Comparison of ENCODE assay signal across 2 cellular contexts in the genomic region with DNA sequence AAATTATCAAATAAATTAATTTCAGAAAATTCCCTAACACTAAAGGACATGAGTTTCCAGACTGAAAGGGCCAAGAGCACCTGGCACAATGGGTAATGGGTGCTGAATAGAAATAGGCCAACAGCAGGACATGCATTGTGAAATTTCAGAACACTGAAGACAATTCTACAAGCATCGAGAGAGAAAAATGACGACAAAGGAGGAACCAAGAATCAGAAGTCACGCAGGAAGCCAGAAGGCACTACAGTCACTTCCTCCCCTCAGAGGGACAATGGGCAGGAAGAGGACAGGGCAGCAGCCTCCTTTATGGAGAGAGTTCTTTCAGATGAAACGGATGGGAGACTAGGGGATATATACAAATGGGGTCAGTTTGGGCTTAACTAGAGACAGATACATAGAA.
TF ChIP-seq lines count a peak whose summit lies in the region.

No MANE protein-coding gene starts in this region.

TF ChIP-seq in WTC11, 78 proteins besides CTCF, POLR2A, EP300 and RAD21 (continued from another document):
- TF ChIP-seq, protein P1, sequence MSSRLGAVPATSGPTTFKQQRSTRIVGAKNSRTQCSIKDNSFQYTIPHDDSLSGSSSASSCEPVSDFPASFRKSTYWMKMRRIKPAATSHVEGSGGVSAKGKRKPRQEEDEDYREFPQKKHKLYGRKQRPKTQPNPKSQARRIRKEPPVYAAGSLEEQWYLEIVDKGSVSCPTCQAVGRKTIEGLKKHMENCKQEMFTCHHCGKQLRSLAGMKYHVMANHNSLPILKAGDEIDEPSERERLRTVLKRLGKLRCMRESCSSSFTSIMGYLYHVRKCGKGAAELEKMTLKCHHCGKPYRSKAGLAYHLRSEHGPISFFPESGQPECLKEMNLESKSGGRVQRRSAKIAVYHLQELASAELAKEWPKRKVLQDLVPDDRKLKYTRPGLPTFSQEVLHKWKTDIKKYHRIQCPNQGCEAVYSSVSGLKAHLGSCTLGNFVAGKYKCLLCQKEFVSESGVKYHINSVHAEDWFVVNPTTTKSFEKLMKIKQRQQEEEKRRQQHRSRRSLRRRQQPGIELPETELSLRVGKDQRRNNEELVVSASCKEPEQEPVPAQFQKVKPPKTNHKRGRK (CRISPR knock-in tag; IDR thresholded peaks at IDR 0.05; ENCODE audit: borderline replicate concordance): no peak
- TF ChIP-seq MYBL2 (CRISPR knock-in tag; IDR thresholded peaks at IDR 0.05) (no peak), SMAD3 (CRISPR knock-in tag; IDR thresholded peaks at IDR 0.05; ENCODE audit: borderline replicate concordance) (no peak), TCF7 (CRISPR knock-in tag; IDR thresholded peaks at IDR 0.05; ENCODE audit: low read depth) (no peak), ZNF416 (CRISPR knock-in tag; IDR thresholded peaks at IDR 0.05) (no peak), ZBTB21 (CRISPR knock-in tag; IDR thresholded peaks at IDR 0.05; ENCODE audit: borderline replicate concordance) (no peak), GABPB1 (CRISPR knock-in tag; IDR thresholded peaks at IDR 0.05) (no peak), ZNF423 (CRISPR knock-in tag; IDR thresholded peaks at IDR 0.05) (no peak)
- TF ChIP-seq, protein P2, sequence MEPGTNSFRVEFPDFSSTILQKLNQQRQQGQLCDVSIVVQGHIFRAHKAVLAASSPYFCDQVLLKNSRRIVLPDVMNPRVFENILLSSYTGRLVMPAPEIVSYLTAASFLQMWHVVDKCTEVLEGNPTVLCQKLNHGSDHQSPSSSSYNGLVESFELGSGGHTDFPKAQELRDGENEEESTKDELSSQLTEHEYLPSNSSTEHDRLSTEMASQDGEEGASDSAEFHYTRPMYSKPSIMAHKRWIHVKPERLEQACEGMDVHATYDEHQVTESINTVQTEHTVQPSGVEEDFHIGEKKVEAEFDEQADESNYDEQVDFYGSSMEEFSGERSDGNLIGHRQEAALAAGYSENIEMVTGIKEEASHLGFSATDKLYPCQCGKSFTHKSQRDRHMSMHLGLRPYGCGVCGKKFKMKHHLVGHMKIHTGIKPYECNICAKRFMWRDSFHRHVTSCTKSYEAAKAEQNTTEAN (CRISPR knock-in tag; IDR thresholded peaks at IDR 0.05): no peak
- TF ChIP-seq, protein P3, sequence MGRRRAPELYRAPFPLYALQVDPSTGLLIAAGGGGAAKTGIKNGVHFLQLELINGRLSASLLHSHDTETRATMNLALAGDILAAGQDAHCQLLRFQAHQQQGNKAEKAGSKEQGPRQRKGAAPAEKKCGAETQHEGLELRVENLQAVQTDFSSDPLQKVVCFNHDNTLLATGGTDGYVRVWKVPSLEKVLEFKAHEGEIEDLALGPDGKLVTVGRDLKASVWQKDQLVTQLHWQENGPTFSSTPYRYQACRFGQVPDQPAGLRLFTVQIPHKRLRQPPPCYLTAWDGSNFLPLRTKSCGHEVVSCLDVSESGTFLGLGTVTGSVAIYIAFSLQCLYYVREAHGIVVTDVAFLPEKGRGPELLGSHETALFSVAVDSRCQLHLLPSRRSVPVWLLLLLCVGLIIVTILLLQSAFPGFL (CRISPR knock-in tag; IDR thresholded peaks at IDR 0.05; ENCODE audit: borderline replicate concordance): no peak
- TF ChIP-seq, protein P4, sequence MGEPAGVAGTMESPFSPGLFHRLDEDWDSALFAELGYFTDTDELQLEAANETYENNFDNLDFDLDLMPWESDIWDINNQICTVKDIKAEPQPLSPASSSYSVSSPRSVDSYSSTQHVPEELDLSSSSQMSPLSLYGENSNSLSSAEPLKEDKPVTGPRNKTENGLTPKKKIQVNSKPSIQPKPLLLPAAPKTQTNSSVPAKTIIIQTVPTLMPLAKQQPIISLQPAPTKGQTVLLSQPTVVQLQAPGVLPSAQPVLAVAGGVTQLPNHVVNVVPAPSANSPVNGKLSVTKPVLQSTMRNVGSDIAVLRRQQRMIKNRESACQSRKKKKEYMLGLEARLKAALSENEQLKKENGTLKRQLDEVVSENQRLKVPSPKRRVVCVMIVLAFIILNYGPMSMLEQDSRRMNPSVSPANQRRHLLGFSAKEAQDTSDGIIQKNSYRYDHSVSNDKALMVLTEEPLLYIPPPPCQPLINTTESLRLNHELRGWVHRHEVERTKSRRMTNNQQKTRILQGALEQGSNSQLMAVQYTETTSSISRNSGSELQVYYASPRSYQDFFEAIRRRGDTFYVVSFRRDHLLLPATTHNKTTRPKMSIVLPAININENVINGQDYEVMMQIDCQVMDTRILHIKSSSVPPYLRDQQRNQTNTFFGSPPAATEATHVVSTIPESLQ (CRISPR knock-in tag; IDR thresholded peaks at IDR 0.05): no peak

TF ChIP-seq in SK-N-SH treated with all-trans-retinoic acid at 6 μM for 48 hours, 23 proteins besides CTCF, POLR2A, EP300 and RAD21 (continued from another document):
- TF ChIP-seq, protein P5, sequence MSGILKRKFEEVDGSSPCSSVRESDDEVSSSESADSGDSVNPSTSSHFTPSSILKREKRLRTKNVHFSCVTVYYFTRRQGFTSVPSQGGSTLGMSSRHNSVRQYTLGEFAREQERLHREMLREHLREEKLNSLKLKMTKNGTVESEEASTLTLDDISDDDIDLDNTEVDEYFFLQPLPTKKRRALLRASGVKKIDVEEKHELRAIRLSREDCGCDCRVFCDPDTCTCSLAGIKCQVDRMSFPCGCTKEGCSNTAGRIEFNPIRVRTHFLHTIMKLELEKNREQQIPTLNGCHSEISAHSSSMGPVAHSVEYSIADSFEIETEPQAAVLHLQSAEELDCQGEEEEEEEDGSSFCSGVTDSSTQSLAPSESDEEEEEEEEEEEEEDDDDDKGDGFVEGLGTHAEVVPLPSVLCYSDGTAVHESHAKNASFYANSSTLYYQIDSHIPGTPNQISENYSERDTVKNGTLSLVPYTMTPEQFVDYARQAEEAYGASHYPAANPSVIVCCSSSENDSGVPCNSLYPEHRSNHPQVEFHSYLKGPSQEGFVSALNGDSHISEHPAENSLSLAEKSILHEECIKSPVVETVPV (CRISPR knock-in tag; IDR thresholded peaks at IDR 0.05): no peak
- TF ChIP-seq GLIS3 (CRISPR knock-in tag; IDR thresholded peaks at IDR 0.05) (no peak), BACH2 (CRISPR knock-in tag; IDR thresholded peaks at IDR 0.05; ENCODE audit: borderline replicate concordance) (no peak), TCF4 (CRISPR knock-in tag; IDR thresholded peaks at IDR 0.05; ENCODE audit: borderline replicate concordance) (no peak), ZNF565 (CRISPR knock-in tag; conservative IDR thresholded peaks at IDR 0.05; ENCODE audit: low read depth) (no peak), PPARA (CRISPR knock-in tag; IDR thresholded peaks at IDR 0.05; ENCODE audit: borderline replicate concordance) (no peak), SNAI2 (CRISPR knock-in tag; IDR thresholded peaks at IDR 0.05) (no peak), OSR1 (CRISPR knock-in tag; IDR thresholded peaks at IDR 0.05) (no peak), TOX (CRISPR knock-in tag; IDR thresholded peaks at IDR 0.05; ENCODE audit: borderline replicate concordance) (no peak), ZC3H10 (CRISPR knock-in tag; IDR thresholded peaks at IDR 0.05) (no peak), CSDC2 (CRISPR knock-in tag; IDR thresholded peaks at IDR 0.05) (no peak)
- TF ChIP-seq, protein P6, sequence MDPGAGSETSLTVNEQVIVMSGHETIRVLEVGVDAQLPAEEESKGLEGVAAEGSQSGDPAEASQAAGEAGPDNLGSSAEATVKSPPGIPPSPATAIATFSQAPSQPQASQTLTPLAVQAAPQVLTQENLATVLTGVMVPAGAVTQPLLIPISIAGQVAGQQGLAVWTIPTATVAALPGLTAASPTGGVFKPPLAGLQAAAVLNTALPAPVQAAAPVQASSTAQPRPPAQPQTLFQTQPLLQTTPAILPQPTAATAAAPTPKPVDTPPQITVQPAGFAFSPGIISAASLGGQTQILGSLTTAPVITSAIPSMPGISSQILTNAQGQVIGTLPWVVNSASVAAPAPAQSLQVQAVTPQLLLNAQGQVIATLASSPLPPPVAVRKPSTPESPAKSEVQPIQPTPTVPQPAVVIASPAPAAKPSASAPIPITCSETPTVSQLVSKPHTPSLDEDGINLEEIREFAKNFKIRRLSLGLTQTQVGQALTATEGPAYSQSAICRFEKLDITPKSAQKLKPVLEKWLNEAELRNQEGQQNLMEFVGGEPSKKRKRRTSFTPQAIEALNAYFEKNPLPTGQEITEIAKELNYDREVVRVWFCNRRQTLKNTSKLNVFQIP (CRISPR knock-in tag; IDR thresholded peaks at IDR 0.05; ENCODE audit: borderline replicate concordance, low read depth): no peak
